21 cellular contexts compared by ENCODE assay signal in genomic region chr11:15744693-15745092, GRCh38.
"Had no signal": no experiment of that assay in that cellular context is flagged by ENCODE, and none has a peak within 500 bp of the region (broad histone marks: within the 10 kb centered on the region; RNA-seq: fewer than 3 reads in every experiment).

No MANE protein-coding gene starts in this region.

- H3K27ac ChIP-seq: KMS-11, RWPE1 had no signal

- H3K4me3 ChIP-seq: K562 had no signal

- H3K4me2 ChIP-seq: KMS-11, SK-N-SH had no signal

- H3K9me3 ChIP-seq: SK-N-SH had no signal

- H3K9ac ChIP-seq: KMS-11, SK-N-SH had no signal

- H3K9me2 ChIP-seq: SK-N-SH had no signal

- DNase-seq: Kasumi-1, MM.1S, MV-4-11, NCI-H1092, NCI-H1105 treated with DMSO at 0.1 percent for 48 hours, NCI-H1417 treated with DMSO at 0.1 percent for 48 hours, NCI-H146, NCI-H1694 treated with DMSO at 0.1 percent for 48 hours, NCI-H1930, NCI-H2081, NCI-H2107, NCI-H2227 treated with DMSO at 0.1 percent for 48 hours, NCI-H526 treated with DMSO at 0.1 percent for 48 hours, NCI-H748 treated with DMSO at 0.1 percent for 48 hours, SHP77, SK-N-SH, SW 1271, T-cell had no signal
